1 cellular context compared by ENCODE assay signal in genomic region chr19:39870171-39870971, GRCh38.
TF ChIP-seq lines count a peak whose summit lies in the region.

No MANE protein-coding gene starts in this region.

TF ChIP-seq in HEK293, 187 proteins besides CTCF, POLR2A, EP300 and RAD21 (continued from another document):
- TF ChIP-seq, protein P1, sequence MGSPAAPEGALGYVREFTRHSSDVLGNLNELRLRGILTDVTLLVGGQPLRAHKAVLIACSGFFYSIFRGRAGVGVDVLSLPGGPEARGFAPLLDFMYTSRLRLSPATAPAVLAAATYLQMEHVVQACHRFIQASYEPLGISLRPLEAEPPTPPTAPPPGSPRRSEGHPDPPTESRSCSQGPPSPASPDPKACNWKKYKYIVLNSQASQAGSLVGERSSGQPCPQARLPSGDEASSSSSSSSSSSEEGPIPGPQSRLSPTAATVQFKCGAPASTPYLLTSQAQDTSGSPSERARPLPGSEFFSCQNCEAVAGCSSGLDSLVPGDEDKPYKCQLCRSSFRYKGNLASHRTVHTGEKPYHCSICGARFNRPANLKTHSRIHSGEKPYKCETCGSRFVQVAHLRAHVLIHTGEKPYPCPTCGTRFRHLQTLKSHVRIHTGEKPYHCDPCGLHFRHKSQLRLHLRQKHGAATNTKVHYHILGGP (tag by site-specific recombination; IDR thresholded peaks at IDR 0.05), result no peak
- TF ChIP-seq ZNF133 (tag by site-specific recombination; IDR thresholded peaks at IDR 0.05) (no peak), ZNF501 (tag by site-specific recombination; IDR thresholded peaks at IDR 0.05) (no peak), ZNF623 (tag by site-specific recombination; IDR thresholded peaks at IDR 0.05) (no peak), ZNF350 (tag by site-specific recombination; IDR thresholded peaks at IDR 0.05) (no peak), ZNF146 (tag by site-specific recombination; IDR thresholded peaks at IDR 0.05) (no peak), ZNF324 (tag by site-specific recombination; IDR thresholded peaks at IDR 0.05) (no peak), ZNF549 (tag by site-specific recombination; IDR thresholded peaks at IDR 0.05) (no peak), ZNF654 (tag by site-specific recombination; IDR thresholded peaks at IDR 0.05; ENCODE audit: low read depth) (no peak)
- TF ChIP-seq, protein P2, sequence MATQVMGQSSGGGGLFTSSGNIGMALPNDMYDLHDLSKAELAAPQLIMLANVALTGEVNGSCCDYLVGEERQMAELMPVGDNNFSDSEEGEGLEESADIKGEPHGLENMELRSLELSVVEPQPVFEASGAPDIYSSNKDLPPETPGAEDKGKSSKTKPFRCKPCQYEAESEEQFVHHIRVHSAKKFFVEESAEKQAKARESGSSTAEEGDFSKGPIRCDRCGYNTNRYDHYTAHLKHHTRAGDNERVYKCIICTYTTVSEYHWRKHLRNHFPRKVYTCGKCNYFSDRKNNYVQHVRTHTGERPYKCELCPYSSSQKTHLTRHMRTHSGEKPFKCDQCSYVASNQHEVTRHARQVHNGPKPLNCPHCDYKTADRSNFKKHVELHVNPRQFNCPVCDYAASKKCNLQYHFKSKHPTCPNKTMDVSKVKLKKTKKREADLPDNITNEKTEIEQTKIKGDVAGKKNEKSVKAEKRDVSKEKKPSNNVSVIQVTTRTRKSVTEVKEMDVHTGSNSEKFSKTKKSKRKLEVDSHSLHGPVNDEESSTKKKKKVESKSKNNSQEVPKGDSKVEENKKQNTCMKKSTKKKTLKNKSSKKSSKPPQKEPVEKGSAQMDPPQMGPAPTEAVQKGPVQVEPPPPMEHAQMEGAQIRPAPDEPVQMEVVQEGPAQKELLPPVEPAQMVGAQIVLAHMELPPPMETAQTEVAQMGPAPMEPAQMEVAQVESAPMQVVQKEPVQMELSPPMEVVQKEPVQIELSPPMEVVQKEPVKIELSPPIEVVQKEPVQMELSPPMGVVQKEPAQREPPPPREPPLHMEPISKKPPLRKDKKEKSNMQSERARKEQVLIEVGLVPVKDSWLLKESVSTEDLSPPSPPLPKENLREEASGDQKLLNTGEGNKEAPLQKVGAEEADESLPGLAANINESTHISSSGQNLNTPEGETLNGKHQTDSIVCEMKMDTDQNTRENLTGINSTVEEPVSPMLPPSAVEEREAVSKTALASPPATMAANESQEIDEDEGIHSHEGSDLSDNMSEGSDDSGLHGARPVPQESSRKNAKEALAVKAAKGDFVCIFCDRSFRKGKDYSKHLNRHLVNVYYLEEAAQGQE (tag by site-specific recombination; IDR thresholded peaks at IDR 0.05), result no peak
- TF ChIP-seq, protein P3, sequence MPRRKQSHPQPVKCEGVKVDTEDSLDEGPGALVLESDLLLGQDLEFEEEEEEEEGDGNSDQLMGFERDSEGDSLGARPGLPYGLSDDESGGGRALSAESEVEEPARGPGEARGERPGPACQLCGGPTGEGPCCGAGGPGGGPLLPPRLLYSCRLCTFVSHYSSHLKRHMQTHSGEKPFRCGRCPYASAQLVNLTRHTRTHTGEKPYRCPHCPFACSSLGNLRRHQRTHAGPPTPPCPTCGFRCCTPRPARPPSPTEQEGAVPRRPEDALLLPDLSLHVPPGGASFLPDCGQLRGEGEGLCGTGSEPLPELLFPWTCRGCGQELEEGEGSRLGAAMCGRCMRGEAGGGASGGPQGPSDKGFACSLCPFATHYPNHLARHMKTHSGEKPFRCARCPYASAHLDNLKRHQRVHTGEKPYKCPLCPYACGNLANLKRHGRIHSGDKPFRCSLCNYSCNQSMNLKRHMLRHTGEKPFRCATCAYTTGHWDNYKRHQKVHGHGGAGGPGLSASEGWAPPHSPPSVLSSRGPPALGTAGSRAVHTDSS (tag by site-specific recombination; IDR thresholded peaks at IDR 0.05), result no peak
- TF ChIP-seq, protein P4, sequence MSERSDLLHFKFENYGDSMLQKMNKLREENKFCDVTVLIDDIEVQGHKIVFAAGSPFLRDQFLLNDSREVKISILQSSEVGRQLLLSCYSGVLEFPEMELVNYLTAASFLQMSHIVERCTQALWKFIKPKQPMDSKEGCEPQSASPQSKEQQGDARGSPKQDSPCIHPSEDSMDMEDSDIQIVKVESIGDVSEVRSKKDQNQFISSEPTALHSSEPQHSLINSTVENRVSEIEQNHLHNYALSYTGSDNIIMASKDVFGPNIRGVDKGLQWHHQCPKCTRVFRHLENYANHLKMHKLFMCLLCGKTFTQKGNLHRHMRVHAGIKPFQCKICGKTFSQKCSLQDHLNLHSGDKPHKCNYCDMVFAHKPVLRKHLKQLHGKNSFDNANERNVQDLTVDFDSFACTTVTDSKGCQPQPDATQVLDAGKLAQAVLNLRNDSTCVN (tag by site-specific recombination; optimal IDR thresholded peaks at IDR 0.05), result no peak
- TF ChIP-seq, protein P5, sequence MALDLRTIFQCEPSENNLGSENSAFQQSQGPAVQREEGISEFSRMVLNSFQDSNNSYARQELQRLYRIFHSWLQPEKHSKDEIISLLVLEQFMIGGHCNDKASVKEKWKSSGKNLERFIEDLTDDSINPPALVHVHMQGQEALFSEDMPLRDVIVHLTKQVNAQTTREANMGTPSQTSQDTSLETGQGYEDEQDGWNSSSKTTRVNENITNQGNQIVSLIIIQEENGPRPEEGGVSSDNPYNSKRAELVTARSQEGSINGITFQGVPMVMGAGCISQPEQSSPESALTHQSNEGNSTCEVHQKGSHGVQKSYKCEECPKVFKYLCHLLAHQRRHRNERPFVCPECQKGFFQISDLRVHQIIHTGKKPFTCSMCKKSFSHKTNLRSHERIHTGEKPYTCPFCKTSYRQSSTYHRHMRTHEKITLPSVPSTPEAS (tag by site-specific recombination; IDR thresholded peaks at IDR 0.05), result no peak
